In genomic region chr6:39815356-39815755, GRCh38 we compare ENCODE assay signal across 30 cellular contexts. TPM values are rescaled to one million over a fixed set of nuclear protein-coding genes. Genes with fewer than 3 reads are reported as not detected.
"Had no signal": no experiment of that assay in that cellular context is flagged by ENCODE, and none has a peak within 500 bp of the region (broad histone marks: within the 10 kb centered on the region; RNA-seq: fewer than 3 reads in every experiment).

No MANE protein-coding gene starts in this region.

- H3K4me3 ChIP-seq: MG63 had no signal

- H3K27ac Mint-ChIP-seq: activated naive CD4-positive, alpha-beta T cell treated with anti-CD3 and anti-CD28 coated beads, Interleukin-2, amount 50 U/mL, for 72 hours; activated naive CD8-positive, alpha-beta T cell treated with anti-CD3 and anti-CD28 coated beads, Interleukin-2, amount 50 U/mL, for 24 hours; brain; T-helper 17 cell; WTC11 had no signal

- H3K9me3 Mint-ChIP-seq: activated naive CD4-positive, alpha-beta T cell treated with anti-CD3 and anti-CD28 coated beads, Interleukin-2, amount 50 U/mL, for 72 hours; activated naive CD8-positive, alpha-beta T cell treated with anti-CD3 and anti-CD28 coated beads, Interleukin-2, amount 50 U/mL, for 24 hours; activated T-cell treated with anti-CD3 and anti-CD28 coated beads, Interleukin-2, amount 50 U/mL, for 4 hours; brain; central memory CD8-positive, alpha-beta T cell; WTC11 had no signal

- DNase-seq: activated CD4-positive, alpha-beta T cell treated with anti-CD3 and anti-CD28 coated beads for 48 hours; activated CD4-positive, alpha-beta T cell treated with anti-CD3 and anti-CD28 coated beads, Interleukin-2, amount 50 U/mL, for 4 hours; activated CD4-positive, CD25-positive, alpha-beta regulatory T cell treated with anti-CD3 and anti-CD28 coated beads, Interleukin-2, amount 50 U/mL, for 72 hours; activated CD8-positive, alpha-beta memory T cell treated with anti-CD3 and anti-CD28 coated beads for 24 hours; activated effector memory CD4-positive, alpha-beta T cell treated with anti-CD3 and anti-CD28 coated beads, Interleukin-2, amount 50 U/mL, for 16 hours; activated naive CD4-positive, alpha-beta T cell treated with Interleukin-2 at 50 U/mL for 16 hours; activated naive CD8-positive, alpha-beta T cell treated with anti-CD3 and anti-CD28 coated beads, Interleukin-2, amount 50 U/mL, for 24 hours; activated T-cell treated with anti-CD3 and anti-CD28 coated beads, Interleukin-2, amount 50 U/mL, for 4 hours; amniotic stem cell; KG1; MG63; MV-4-11; NCI-H1092 treated with DMSO at 0.1 percent for 48 hours; NCI-H1417 treated with DMSO at 0.1 percent for 48 hours; NCI-H1694; NCI-H2029; NCI-H2107; NCI-H226; NCI-H526; NCI-H82; PC-3; SIG-M5; T-helper 17 cell; T-helper 9 cell had no signal

- H3K36me3 ChIP-seq: MG63 had no signal

- ATAC-seq: activated naive CD4-positive, alpha-beta T cell treated with anti-CD3 and anti-CD28 coated beads, Interleukin-2, amount 50 U/mL, for 72 hours; activated naive CD8-positive, alpha-beta T cell treated with anti-CD3 and anti-CD28 coated beads, Interleukin-2, amount 50 U/mL, for 24 hours; activated T-cell treated with anti-CD3 and anti-CD28 coated beads, Interleukin-2, amount 50 U/mL, for 4 hours; PC-3; T-helper 17 cell; WTC11 had no signal

- H3K4me1 Mint-ChIP-seq: activated naive CD8-positive, alpha-beta T cell treated with anti-CD3 and anti-CD28 coated beads, Interleukin-2, amount 50 U/mL, for 24 hours; central memory CD8-positive, alpha-beta T cell; T-helper 17 cell had no signal

- H3K27me3 Mint-ChIP-seq: activated naive CD8-positive, alpha-beta T cell treated with anti-CD3 and anti-CD28 coated beads, Interleukin-2, amount 50 U/mL, for 24 hours had no signal

- H3K9me3 ChIP-seq: MG63 had no signal

- H3K27me3 ChIP-seq: MG63 had no signal

- H3K36me3 Mint-ChIP-seq: activated naive CD4-positive, alpha-beta T cell treated with anti-CD3 and anti-CD28 coated beads, Interleukin-2, amount 50 U/mL, for 72 hours; brain; WTC11 had no signal

- FAIRE-seq: astrocyte had no signal

- H3K4me3 Mint-ChIP-seq: activated naive CD8-positive, alpha-beta T cell treated with anti-CD3 and anti-CD28 coated beads, Interleukin-2, amount 50 U/mL, for 24 hours; activated T-cell treated with anti-CD3 and anti-CD28 coated beads, Interleukin-2, amount 50 U/mL, for 4 hours; brain; central memory CD8-positive, alpha-beta T cell; T-helper 17 cell; WTC11 had no signal

RNA-seq across cellular contexts. Expression of gene DAAM2, which starts 23.2 kb away (rescaled TPM):
- total RNA-seq: activated naive CD4-positive, alpha-beta T cell treated with anti-CD3 and anti-CD28 coated beads, Interleukin-2, amount 50 U/mL, for 72 hours; NCI-H460; PC-3; T-helper 17 cell had no signal
